In the genomic region with DNA sequence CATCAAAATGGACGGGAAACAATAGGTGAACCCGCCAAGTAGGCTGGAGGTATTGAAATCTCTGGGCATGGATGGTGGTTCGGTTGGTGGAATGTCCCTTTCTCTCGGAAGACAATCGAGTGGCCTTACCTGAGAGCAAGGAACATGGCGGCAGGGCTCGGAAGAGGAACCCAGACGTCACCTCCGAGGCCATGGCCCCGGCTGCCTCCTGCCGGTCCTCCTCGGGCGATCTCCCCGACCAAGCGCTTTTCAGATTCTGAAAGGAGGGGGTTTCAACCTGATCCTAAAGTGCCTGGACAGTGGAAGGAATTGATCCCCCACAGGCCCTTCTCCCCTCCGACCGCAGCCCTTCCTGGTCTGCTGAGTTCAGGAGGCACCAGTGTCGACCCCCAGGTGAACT, we compare ENCODE assay signal across 26 cellular contexts. TPM values are rescaled to one million over a fixed set of nuclear protein-coding genes. Genes with fewer than 3 reads are reported as not detected.
DNase-seq lines count a peak whose midpoint lies in the region; ATAC-seq, FAIRE-seq and TF ChIP-seq lines count a peak whose summit lies in the region.
"Had no signal": no experiment of that assay in that cellular context is flagged by ENCODE, and none has a peak within 500 bp of the region (broad histone marks: within the 10 kb centered on the region; RNA-seq: fewer than 3 reads in every experiment).

No MANE protein-coding gene starts in this region.

- H3K9me1 ChIP-seq in K562 (ENCODE audit: control insufficient read depth, insufficient read depth, low read length) = no peaks in the 10 kb centered on the region

- H2BK15ac ChIP-seq in neuronal stem cell (ENCODE audit: low read length) = peak overlapping the region; percentile 16

- in situ Hi-C loops in K562 (cut with MboI) = loop anchor here (25.0 kb wide), 1 partner anchor 566 kb away; a partner anchor contains a TSS

- CTCF ChIA-PET in K562 (lab: Yijun Ruan, JAX; ENCODE audit: low intra/inter-chr PET ratio) = no interaction called here
- CTCF ChIA-PET in Caco-2 (lab: Charles Lee) = no interaction called here

- H3K9ac ChIP-seq in K562 (ENCODE audit: insufficient read depth in 1 of 2, low read depth in 2 of 2, low read length in 2 of 2) = no peak overlapping the region
- H3K9ac ChIP-seq in neuronal stem cell (ENCODE audit: low read depth, low read length, poor library complexity) = no peak overlapping the region
- H3K9ac ChIP-seq: BLaER1 had no signal

- H3K27ac Mint-ChIP-seq in GM23338 (no peak overlapping the region), Caco-2 (ENCODE audit: unreplicated experiment) (no peak overlapping the region)
- H3K27ac Mint-ChIP-seq in activated naive CD8-positive, alpha-beta T cell treated with anti-CD3 and anti-CD28 coated beads, Interleukin-2, amount 50 U/mL, for 24 hours = no peak overlapping the region
- H3K27ac Mint-ChIP-seq: CD14-positive monocyte; CD4-positive, alpha-beta memory T cell; CD4-positive, CD25-positive, alpha-beta regulatory T cell; CD8-positive, alpha-beta memory T cell had no signal

- H3K36me3 Mint-ChIP-seq in GM23338 (ENCODE audit: low read depth) (no peaks in the 10 kb centered on the region), Caco-2 (ENCODE audit: insufficient read depth, unreplicated experiment) (no peaks in the 10 kb centered on the region)
- H3K36me3 Mint-ChIP-seq in activated naive CD8-positive, alpha-beta T cell treated with anti-CD3 and anti-CD28 coated beads, Interleukin-2, amount 50 U/mL, for 24 hours (ENCODE audit: low read depth) = no peaks in the 10 kb centered on the region
- H3K36me3 Mint-ChIP-seq: CD14-positive monocyte; CD4-positive, alpha-beta memory T cell; CD4-positive, CD25-positive, alpha-beta regulatory T cell; CD8-positive, alpha-beta memory T cell had no signal

- H3K27ac ChIP-seq in GM23338 (ENCODE audit: low read depth) (no peak overlapping the region), K562 (ENCODE audit: extremely low read depth, low read depth, low read length) (no peak overlapping the region), neuronal stem cell (replicated peaks; ENCODE audit: low read length) (no peak overlapping the region)
- H3K27ac ChIP-seq: BLaER1 had no signal

- H3K9me2 ChIP-seq in GM23338 (ENCODE audit: insufficient read depth) = peaks cover 11% of the 10 kb centered on the region; the same call in 1 of the 2 replicates

- H3K36me3 ChIP-seq in GM23338 (ENCODE audit: insufficient read depth) = no peaks in the 10 kb centered on the region
- no peaks in the 10 kb centered on the region for H3K36me3 ChIP-seq in K562 (ENCODE audit: control insufficient read depth, insufficient read depth, low read length)
- H3K36me3 ChIP-seq in neuronal stem cell (replicated peaks in 1 of 2; ENCODE audit: control insufficient read depth in 2 of 2, insufficient read depth in 2 of 2, low read length in 2 of 2) = no peaks in the 10 kb centered on the region
- H3K36me3 ChIP-seq in Caco-2 (ENCODE audit: control insufficient read depth, insufficient read depth, low read length) = no peaks in the 10 kb centered on the region
- H3K36me3 ChIP-seq: BE2C, BLaER1 had no signal

- H3K27me3 ChIP-seq in GM23338 (ENCODE audit: insufficient read depth) (no peaks in the 10 kb centered on the region), K562 (ENCODE audit: control insufficient read depth in 2 of 2, insufficient read depth in 2 of 2, low read length in 2 of 2) (peaks cover 64 to 68% of the 10 kb centered on the region in 2 experiments), neuronal stem cell (ENCODE audit: control insufficient read depth in 3 of 3, insufficient read depth in 3 of 3, low read depth in 1 of 3, low read length in 3 of 3) (peaks cover 0 to 23% (median 0%) of the 10 kb centered on the region in 3 experiments), Caco-2 (replicated peaks; ENCODE audit: control insufficient read depth, insufficient read depth, low read length) (no peaks in the 10 kb centered on the region; the same call in none of the 2 replicates)
- H3K27me3 ChIP-seq: BE2C, BLaER1 had no signal

- FAIRE-seq in HTR-8/SVneo (lab: Jason Lieb, UNC) = peak; percentile 31
- FAIRE-seq in K562 (lab: Jason Lieb, UNC) = no peak
- FAIRE-seq: A204.1, D721Med, G401.6, GM12891, GM19239 had no signal

- H3K9me3 Mint-ChIP-seq in GM23338 = no peaks in the 10 kb centered on the region
- no peaks in the 10 kb centered on the region for H3K9me3 Mint-ChIP-seq in Caco-2 (ENCODE audit: unreplicated experiment)
- H3K9me3 Mint-ChIP-seq in activated naive CD8-positive, alpha-beta T cell treated with anti-CD3 and anti-CD28 coated beads, Interleukin-2, amount 50 U/mL, for 24 hours = no peaks in the 10 kb centered on the region
- H3K9me3 Mint-ChIP-seq: CD14-positive monocyte; CD4-positive, alpha-beta memory T cell; CD4-positive, CD25-positive, alpha-beta regulatory T cell; CD8-positive, alpha-beta memory T cell had no signal

- H2AK5ac ChIP-seq in neuronal stem cell (ENCODE audit: low read depth, low read length) = peak overlapping the region; percentile 34

- no peaks in the 10 kb centered on the region for H3K9me3 ChIP-seq in K562 (replicated peaks; ENCODE audit: control insufficient read depth, insufficient read depth, low read depth, low read length)
- H3K9me3 ChIP-seq in neuronal stem cell (replicated peaks in 1 of 2; ENCODE audit: control insufficient read depth in 2 of 2, insufficient read depth in 1 of 2, low read depth in 1 of 2, low read length in 2 of 2) = no peaks in the 10 kb centered on the region
- no peaks in the 10 kb centered on the region for H3K9me3 ChIP-seq in Caco-2
- H3K9me3 ChIP-seq: BE2C, BLaER1 had no signal

- H4K8ac ChIP-seq in neuronal stem cell (ENCODE audit: low read depth, low read length) = no peak overlapping the region

- intact Hi-C loops in K562 (cut with micrococcal nuclease) (no loop called here), Caco-2 (cut with micrococcal nuclease; ENCODE audit: unreplicated experiment) (no loop called here)

- no peak for TF ChIP-seq EP300 in K562 (IDR thresholded peaks at IDR 0.05; ENCODE audit: low read length)

- no peak for TF ChIP-seq CTCF in GM23338 (conservative IDR thresholded peaks at IDR 0.05; ENCODE audit: low read depth in 2 of 2)
- peak in 1 of 3 experiments; percentile 5; a peak in 1 of 6 replicates for TF ChIP-seq CTCF in K562 (IDR thresholded peaks at IDR 0.05 in 2 of 3, conservative IDR thresholded peaks at IDR 0.05 in 1 of 3; ENCODE audit: insufficient read depth in 2 of 3, low read depth in 1 of 3, low read length in 3 of 3)
- no peak for TF ChIP-seq CTCF in Caco-2 (IDR thresholded peaks at IDR 0.05; ENCODE audit: insufficient read depth in 1 of 2, low read depth in 1 of 2, low read length in 1 of 2, severe bottlenecking in 1 of 2, unreplicated experiment in 1 of 2)

- H3K4me2 ChIP-seq in GM23338 (no peak overlapping the region), K562 (ENCODE audit: insufficient read depth, low read length) (peak overlapping the region; percentile 51), neuronal stem cell (ENCODE audit: insufficient read depth, low read length, poor library complexity, severe bottlenecking) (no peak overlapping the region)
- H3K4me2 ChIP-seq: BLaER1 had no signal

- no peak overlapping the region for H4K91ac ChIP-seq in neuronal stem cell (ENCODE audit: low read depth, low read length, poor library complexity)

- no peak overlapping the region for H3K14ac ChIP-seq in neuronal stem cell (ENCODE audit: low read length)

- H3K4me3 Mint-ChIP-seq in GM23338 (no peak overlapping the region), Caco-2 (ENCODE audit: unreplicated experiment) (no peak overlapping the region)
- no peak overlapping the region for H3K4me3 Mint-ChIP-seq in activated naive CD8-positive, alpha-beta T cell treated with anti-CD3 and anti-CD28 coated beads, Interleukin-2, amount 50 U/mL, for 24 hours
- H3K4me3 Mint-ChIP-seq: CD14-positive monocyte; CD4-positive, alpha-beta memory T cell; CD4-positive, CD25-positive, alpha-beta regulatory T cell; CD8-positive, alpha-beta memory T cell had no signal

- H3K4me3 ChIP-seq in GM23338 (no peak overlapping the region), K562 (no peak overlapping the region), neuronal stem cell (ENCODE audit: low read length in 2 of 2) (no peak overlapping the region), Caco-2 (ENCODE audit: low read depth, low read length) (no peak overlapping the region)
- H3K4me3 ChIP-seq: BLaER1 had no signal

- no peaks in the 10 kb centered on the region for H3K79me1 ChIP-seq in neuronal stem cell (ENCODE audit: low read depth, low read length)

- H3K79me2 ChIP-seq in GM23338 (replicated peaks; ENCODE audit: insufficient read depth) = no peaks in the 10 kb centered on the region
- no peaks in the 10 kb centered on the region for H3K79me2 ChIP-seq in K562 (ENCODE audit: control insufficient read depth, insufficient read depth, low read length)

- H4K20me1 ChIP-seq in GM23338 (replicated peaks; ENCODE audit: insufficient read depth) = no peaks in the 10 kb centered on the region
- H4K20me1 ChIP-seq in K562 (replicated peaks; ENCODE audit: control insufficient read depth, insufficient read depth, low read length) = peaks cover 3% of the 10 kb centered on the region; the same call in 1 of the 2 replicates
- H4K20me1 ChIP-seq: BLaER1 had no signal

- no peak overlapping the region for H3K4ac ChIP-seq in neuronal stem cell (ENCODE audit: low read length)

- H3K4me1 Mint-ChIP-seq in GM23338 = peaks cover 56% of the 10 kb centered on the region
- H3K4me1 Mint-ChIP-seq in Caco-2 (ENCODE audit: low read depth, unreplicated experiment) = peaks cover 8% of the 10 kb centered on the region
- no peaks in the 10 kb centered on the region for H3K4me1 Mint-ChIP-seq in activated naive CD8-positive, alpha-beta T cell treated with anti-CD3 and anti-CD28 coated beads, Interleukin-2, amount 50 U/mL, for 24 hours
- H3K4me1 Mint-ChIP-seq: CD14-positive monocyte; CD4-positive, alpha-beta memory T cell; CD4-positive, CD25-positive, alpha-beta regulatory T cell; CD8-positive, alpha-beta memory T cell had no signal

- peaks cover 10% of the 10 kb centered on the region for H3K27me3 Mint-ChIP-seq in GM23338 (ENCODE audit: insufficient read depth, low read depth, poor library complexity)
- H3K27me3 Mint-ChIP-seq in Caco-2 (ENCODE audit: insufficient read depth, unreplicated experiment) = peaks cover 41% of the 10 kb centered on the region
- H3K27me3 Mint-ChIP-seq in activated naive CD8-positive, alpha-beta T cell treated with anti-CD3 and anti-CD28 coated beads, Interleukin-2, amount 50 U/mL, for 24 hours = peaks cover 49% of the 10 kb centered on the region

- WGBS in K562 (ENCODE audit: insufficient coverage, low coverage, missing lambda C conversion rate) = 2% methylated on average over 17 of the region's 18 CpGs
- no CpG with 5 or more reads among the region's 18 CpGs for WGBS in neuronal stem cell (ENCODE audit: extremely low coverage in 2 of 2, insufficient read length in 2 of 2, insufficient replicate concordance in 1 of 2), 2 donors

- H3K23ac ChIP-seq in neuronal stem cell (ENCODE audit: low read depth, low read length, poor library complexity) = no peak overlapping the region

- H3K4me1 ChIP-seq in GM23338 (ENCODE audit: insufficient read depth) = peaks cover 40% of the 10 kb centered on the region
- peaks cover 0 to 3% of the 10 kb centered on the region in 2 experiments; a peak in 2 of 5 replicates for H3K4me1 ChIP-seq in K562 (replicated peaks in 1 of 2; ENCODE audit: control insufficient read depth in 2 of 2, insufficient read depth in 2 of 2, low read length in 2 of 2)
- peaks cover 0 to 15% of the 10 kb centered on the region in 2 donors for H3K4me1 ChIP-seq in neuronal stem cell (ENCODE audit: control insufficient read depth in 2 of 2, insufficient read depth in 1 of 2, low read depth in 1 of 2, low read length in 2 of 2)
- H3K4me1 ChIP-seq in Caco-2 = no peaks in the 10 kb centered on the region
- H3K4me1 ChIP-seq: BE2C, BLaER1 had no signal

- H2BK120ac ChIP-seq in neuronal stem cell (ENCODE audit: low read depth, low read length) = no peak overlapping the region

- H3K18ac ChIP-seq in neuronal stem cell (ENCODE audit: low read length) = peak overlapping the region; percentile 22

- ATAC-seq in GM23338 (no peak), K562 (peak; percentile 67; the same call in 2 of the 3 replicates), GM19467 (IDR thresholded peaks at IDR 0.05; ENCODE audit: unreplicated experiment) (no peak), HG02798 (IDR thresholded peaks at IDR 0.05; ENCODE audit: poor library complexity, unreplicated experiment) (no peak)
- ATAC-seq in activated naive CD8-positive, alpha-beta T cell treated with anti-CD3 and anti-CD28 coated beads, Interleukin-2, amount 50 U/mL, for 24 hours = no peak

- POLR2A ChIA-PET in K562 (lab: Yijun Ruan, JAX) (no interaction called here), Caco-2 (lab: Charles Lee) (no interaction called here)

- DNase-seq in GM23338 (ENCODE audit: low spot score) = no peak
- no peak for DNase-seq in HTR-8/SVneo (ENCODE audit: insufficient read length, low spot score)
- peak in 1 of 4 experiments; percentile 6 for DNase-seq in K562 (ENCODE audit: extremely low read depth in 1 of 4, low spot score in 3 of 4)
- no peak for DNase-seq in neuronal stem cell (ENCODE audit: low spot score)
- DNase-seq in Caco-2 = no peak
- no peak for DNase-seq in activated naive CD8-positive, alpha-beta T cell treated with anti-CD3 and anti-CD28 coated beads, Interleukin-2, amount 50 U/mL, for 24 hours
- DNase-seq: 8988T; ACHN; BE2C; C1 segment of cervical spinal cord; Calu3; CD4-positive, alpha-beta memory T cell; CD4-positive, CD25-positive, alpha-beta regulatory T cell; CD8-positive, alpha-beta memory T cell; COR-L47; DMS79 treated with DMSO at 0.1 percent for 48 hours; GF-D8 had no signal

- no peak for TF ChIP-seq POLR2A in K562 (conservative IDR thresholded peaks at IDR 0.05)

- BruUV-seq in K562 (replicated peaks; lab: Mats Ljungman, UMichigan) = no TSS peak
- no TSS peak for BruUV-seq in Caco-2 (replicated peaks; lab: Mats Ljungman, UMichigan)

- H2BK12ac ChIP-seq in neuronal stem cell (ENCODE audit: low read length) = no peak overlapping the region

- TF ChIP-seq RAD21 in K562 (CRISPR knock-in tag; conservative IDR thresholded peaks at IDR 0.05 in 1 of 2, IDR thresholded peaks at IDR 0.05 in 1 of 2) = no peak

- H2AFZ ChIP-seq in GM23338 = peak overlapping the region; percentile 24; the same call in 1 of the 2 replicates
- peak overlapping the region; percentile 58; the same call in 1 of the 2 replicates for H2AFZ ChIP-seq in K562 (ENCODE audit: low read depth, low read length)
- no peak overlapping the region for H2AFZ ChIP-seq in neuronal stem cell (ENCODE audit: low read length)

- H3F3A ChIP-seq in GM23338 (replicated peaks; ENCODE audit: low read depth) = no peaks in the 10 kb centered on the region

- H2BK5ac ChIP-seq in neuronal stem cell (ENCODE audit: low read length) = no peak overlapping the region

RNA-seq across cellular contexts. Expression of a gene that starts 47.2 kb away (rescaled TPM):
- total RNA-seq in GM23338 (2014; rRNA removed; shearing (Covaris generic)) = 12.1 and 15.0 TPM in 2 replicates
- 11.3 and 12.3 TPM in 2 replicates for polyA plus RNA-seq in GM23338 (2016; fragmentation: Nextera tagmentation; extraction: Ambion mirVana)
- total RNA-seq in K562 (2011; cell fraction: chromatin; rRNA removed; ENCODE audit: low replicate concordance) = 0.42 and 1.3 TPM in 2 replicates
- total RNA-seq in K562 (2011; cell fraction: nucleolus; rRNA removed) = 0.50 and 0.79 TPM in 2 replicates
- 0.92 and 1.1 TPM in 2 replicates for total RNA-seq in K562 (2011; cell fraction: nucleoplasm; rRNA removed)
- total RNA-seq in K562 (2014; rRNA removed) = 0.73 and 2.5 TPM in 2 replicates
- 0.25 and 0.45 TPM in 2 replicates for total RNA-seq in K562 (2014; rRNA removed; fragmentation: Illumina TruSeq; extraction: Trizol)
- 0.64 and 0.69 TPM in 2 replicates for total RNA-seq in K562 (2015; rRNA removed; fragmentation: Illumina TruSeq; extraction: Trizol)
- 1.2 and 1.3 TPM in 2 replicates for total RNA-seq in K562 (2021)
- polyA plus RNA-seq in K562 (2011; rRNA removed) = 0.07 TPM in 2 replicates
- not detected in 2 replicates for polyA plus RNA-seq in K562 (2011; cell fraction: cytosol; rRNA removed)
- 0.22 and 0.37 TPM in 2 replicates for polyA plus RNA-seq in K562 (2011; cell fraction: nucleus; rRNA removed)
- polyA plus RNA-seq in K562 (2012) = 0.91 and 1.0 TPM in 2 replicates
- 0.21 and 0.90 TPM in 2 replicates for polyA plus RNA-seq in K562 (2014; fragmentation: Illumina TruSeq; extraction: Trizol)
- under 1 TPM; 0.04 to 0.14 TPM for polyA plus RNA-seq in K562 (2014; fragmentation: Nextera tagmentation; extraction: Ambion mirVana)
- polyA plus RNA-seq in K562 (2014; rRNA removed) = 1.0 and 1.8 TPM in 2 replicates
- not detected in 2 replicates for polyA minus RNA-seq in K562 (2011; rRNA and poly(A)+ RNA removed)
- polyA minus RNA-seq in K562 (2011; cell fraction: cytosol; rRNA and poly(A)+ RNA removed) = not detected in 2 replicates
- polyA minus RNA-seq in K562 (2011; cell fraction: nucleus; rRNA and poly(A)+ RNA removed) = not detected in 2 replicates
- polyA plus RNA-seq in neuronal stem cell (2013, experiment 1 of 2) = 1.7 TPM
- 1.9 TPM for polyA plus RNA-seq in neuronal stem cell (2013, experiment 2 of 2)
- total RNA-seq in Caco-2 (2022) = 4.2 and 5.1 TPM in 2 replicates
- polyA plus RNA-seq: CD14-positive monocyte; CD4-positive, alpha-beta memory T cell; CD4-positive, CD25-positive, alpha-beta regulatory T cell; CD8-positive, alpha-beta memory T cell had no signal

RNA-seq across cellular contexts. Expression of a gene that starts 49.0 kb away (rescaled TPM):
- total RNA-seq in GM23338 (2014; rRNA removed; shearing (Covaris generic)) = 1,032 and 1,042 TPM in 2 replicates
- polyA plus RNA-seq in GM23338 (2016; fragmentation: Nextera tagmentation; extraction: Ambion mirVana) = 917 and 940 TPM in 2 replicates
- total RNA-seq in K562 (2011; cell fraction: chromatin; rRNA removed; ENCODE audit: low replicate concordance) = 217 and 324 TPM in 2 replicates
- total RNA-seq in K562 (2011; cell fraction: nucleolus; rRNA removed) = 221 and 239 TPM in 2 replicates
- total RNA-seq in K562 (2011; cell fraction: nucleoplasm; rRNA removed) = 270 and 367 TPM in 2 replicates
- 266 and 294 TPM in 2 replicates for total RNA-seq in K562 (2014; rRNA removed)
- 212 and 224 TPM in 2 replicates for total RNA-seq in K562 (2014; rRNA removed; fragmentation: Illumina TruSeq; extraction: Trizol)
- total RNA-seq in K562 (2015; rRNA removed; fragmentation: Illumina TruSeq; extraction: Trizol) = 216 and 220 TPM in 2 replicates
- total RNA-seq in K562 (2021) = 422 and 439 TPM in 2 replicates
- 321 and 329 TPM in 2 replicates for polyA plus RNA-seq in K562 (2011; rRNA removed)
- polyA plus RNA-seq in K562 (2011; cell fraction: cytosol; rRNA removed) = 659 and 699 TPM in 2 replicates
- 480 and 564 TPM in 2 replicates for polyA plus RNA-seq in K562 (2011; cell fraction: nucleus; rRNA removed)
- 497 and 536 TPM in 2 replicates for polyA plus RNA-seq in K562 (2012)
- 648 and 649 TPM in 2 replicates for polyA plus RNA-seq in K562 (2014; fragmentation: Illumina TruSeq; extraction: Trizol)
- 100 to 1,000 TPM; 128 to 129 TPM for polyA plus RNA-seq in K562 (2014; fragmentation: Nextera tagmentation; extraction: Ambion mirVana)
- polyA plus RNA-seq in K562 (2014; rRNA removed) = 343 and 398 TPM in 2 replicates
- 360 and 482 TPM in 2 replicates for polyA minus RNA-seq in K562 (2011; rRNA and poly(A)+ RNA removed)
- 377 and 397 TPM in 2 replicates for polyA minus RNA-seq in K562 (2011; cell fraction: cytosol; rRNA and poly(A)+ RNA removed)
- 103 and 150 TPM in 2 replicates for polyA minus RNA-seq in K562 (2011; cell fraction: nucleus; rRNA and poly(A)+ RNA removed)
- polyA plus RNA-seq in neuronal stem cell (2013, experiment 1 of 2) = 1,720 TPM
- 1,692 TPM for polyA plus RNA-seq in neuronal stem cell (2013, experiment 2 of 2)
- total RNA-seq in Caco-2 (2022) = 1,877 and 1,936 TPM in 2 replicates
